1 cellular context compared by ENCODE assay signal in the genomic region with DNA sequence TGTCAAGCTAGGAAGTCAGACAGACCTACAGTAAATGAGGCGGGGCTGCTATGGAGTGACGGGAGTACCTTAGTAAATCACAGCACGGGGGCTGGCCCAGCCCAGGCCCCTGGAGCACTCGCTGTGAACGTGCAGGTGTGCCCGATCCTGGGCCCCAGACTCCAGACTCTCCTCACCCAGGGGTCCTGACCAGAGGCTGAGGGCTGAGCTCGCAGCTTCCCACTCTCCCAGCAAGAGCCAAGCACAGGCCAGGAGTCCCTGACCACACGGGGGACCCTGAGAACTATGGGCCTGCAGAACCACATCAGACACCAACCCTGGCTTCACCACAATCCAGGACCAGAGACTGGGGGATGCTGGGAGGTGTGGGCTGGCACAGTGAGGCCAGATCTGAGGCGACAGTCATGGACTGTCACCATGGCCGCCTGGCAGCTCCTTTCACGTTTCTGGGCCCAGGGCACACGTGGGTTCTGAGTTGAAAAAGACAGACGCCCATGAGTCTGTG.
TF ChIP-seq lines count a peak whose summit lies in the region.

No MANE protein-coding gene starts in this region.

TF ChIP-seq in IMR-90, 13 proteins besides CTCF, POLR2A, EP300 and RAD21 (continued from another document):
- TF ChIP-seq NFE2L2 (IDR thresholded peaks at IDR 0.05; ENCODE audit: low read depth, low read length) (no peak), MAFK (IDR thresholded peaks at IDR 0.05; ENCODE audit: low read depth, low read length) (no peak), RFX5 (IDR thresholded peaks at IDR 0.05; ENCODE audit: low read depth, low read length) (no peak)
- TF ChIP-seq, protein P1, sequence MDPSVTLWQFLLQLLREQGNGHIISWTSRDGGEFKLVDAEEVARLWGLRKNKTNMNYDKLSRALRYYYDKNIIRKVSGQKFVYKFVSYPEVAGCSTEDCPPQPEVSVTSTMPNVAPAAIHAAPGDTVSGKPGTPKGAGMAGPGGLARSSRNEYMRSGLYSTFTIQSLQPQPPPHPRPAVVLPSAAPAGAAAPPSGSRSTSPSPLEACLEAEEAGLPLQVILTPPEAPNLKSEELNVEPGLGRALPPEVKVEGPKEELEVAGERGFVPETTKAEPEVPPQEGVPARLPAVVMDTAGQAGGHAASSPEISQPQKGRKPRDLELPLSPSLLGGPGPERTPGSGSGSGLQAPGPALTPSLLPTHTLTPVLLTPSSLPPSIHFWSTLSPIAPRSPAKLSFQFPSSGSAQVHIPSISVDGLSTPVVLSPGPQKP (IDR thresholded peaks at IDR 0.05; ENCODE audit: borderline replicate concordance, low read depth, low read length): no peak
